ENCODE assay signal across 1 cellular context in genomic region chr11:45930031-45930794, GRCh38.
TF ChIP-seq lines count a peak whose summit lies in the region.

No MANE protein-coding gene starts in this region.

TF ChIP-seq in HepG2, 621 proteins besides CTCF, POLR2A, EP300 and RAD21:
- TF ChIP-seq, protein P1, sequence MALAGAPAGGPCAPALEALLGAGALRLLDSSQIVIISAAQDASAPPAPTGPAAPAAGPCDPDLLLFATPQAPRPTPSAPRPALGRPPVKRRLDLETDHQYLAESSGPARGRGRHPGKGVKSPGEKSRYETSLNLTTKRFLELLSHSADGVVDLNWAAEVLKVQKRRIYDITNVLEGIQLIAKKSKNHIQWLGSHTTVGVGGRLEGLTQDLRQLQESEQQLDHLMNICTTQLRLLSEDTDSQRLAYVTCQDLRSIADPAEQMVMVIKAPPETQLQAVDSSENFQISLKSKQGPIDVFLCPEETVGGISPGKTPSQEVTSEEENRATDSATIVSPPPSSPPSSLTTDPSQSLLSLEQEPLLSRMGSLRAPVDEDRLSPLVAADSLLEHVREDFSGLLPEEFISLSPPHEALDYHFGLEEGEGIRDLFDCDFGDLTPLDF (CRISPR knock-in tag; IDR thresholded peaks at IDR 0.05) = no peak
- TF ChIP-seq, protein P2, sequence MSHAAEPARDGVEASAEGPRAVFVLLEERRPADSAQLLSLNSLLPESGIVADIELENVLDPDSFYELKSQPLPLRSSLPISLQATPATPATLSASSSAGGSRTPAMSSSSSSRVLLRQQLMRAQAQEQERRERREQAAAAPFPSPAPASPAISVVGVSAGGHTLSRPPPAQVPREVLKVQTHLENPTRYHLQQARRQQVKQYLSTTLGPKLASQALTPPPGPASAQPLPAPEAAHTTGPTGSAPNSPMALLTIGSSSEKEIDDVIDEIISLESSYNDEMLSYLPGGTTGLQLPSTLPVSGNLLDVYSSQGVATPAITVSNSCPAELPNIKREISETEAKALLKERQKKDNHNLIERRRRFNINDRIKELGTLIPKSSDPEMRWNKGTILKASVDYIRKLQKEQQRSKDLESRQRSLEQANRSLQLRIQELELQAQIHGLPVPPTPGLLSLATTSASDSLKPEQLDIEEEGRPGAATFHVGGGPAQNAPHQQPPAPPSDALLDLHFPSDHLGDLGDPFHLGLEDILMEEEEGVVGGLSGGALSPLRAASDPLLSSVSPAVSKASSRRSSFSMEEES (CRISPR knock-in tag; IDR thresholded peaks at IDR 0.05) = no peak
- TF ChIP-seq TCF12 (IDR thresholded peaks at IDR 0.05) (no peak), TCF12 (CRISPR knock-in tag; IDR thresholded peaks at IDR 0.05) (peak; percentile 29; the same call in 1 of the 2 replicates), AGO2 (optimal IDR thresholded peaks at IDR 0.05; ENCODE audit: low read depth, low read length) (peak; percentile 28), CEBPB (IDR thresholded peaks at IDR 0.05; ENCODE audit: borderline replicate concordance, low read depth, low read length) (no peak), ZNF577 (CRISPR knock-in tag; IDR thresholded peaks at IDR 0.05; ENCODE audit: borderline replicate concordance, low read depth) (no peak)
